In genomic region chr15:92391640-92392039, GRCh38 we compare ENCODE assay signal across 9 cellular contexts. TPM values are rescaled to one million over a fixed set of nuclear protein-coding genes. Genes with fewer than 3 reads are reported as not detected.
DNase-seq lines count a peak whose midpoint lies in the region; ATAC-seq and TF ChIP-seq lines count a peak whose summit lies in the region.
"Had no signal": no experiment of that assay in that cellular context is flagged by ENCODE, and none has a peak within 500 bp of the region (broad histone marks: within the 10 kb centered on the region; RNA-seq: fewer than 3 reads in every experiment).

No MANE protein-coding gene starts in this region.

- H3K27ac Mint-ChIP-seq in activated naive CD8-positive, alpha-beta T cell treated with anti-CD3 and anti-CD28 coated beads, Interleukin-2, amount 50 U/mL, for 24 hours = no peak overlapping the region

- H3K18ac ChIP-seq in mesendoderm (ENCODE audit: low read length) = no peak overlapping the region

- no peak overlapping the region for H2BK120ac ChIP-seq in mesendoderm (ENCODE audit: low read depth, low read length)

- TF ChIP-seq CTCF in HL-60 (IDR thresholded peaks at IDR 0.05; ENCODE audit: insufficient read depth, low read length) = peak; percentile 19

- no peak overlapping the region for H3K56ac ChIP-seq in mesendoderm (ENCODE audit: low read length)

- WGBS in mesendoderm (ENCODE audit: extremely low coverage, insufficient coverage, low lambda C conversion rate) = no CpG with 5 or more reads among the region's 4 CpGs

- H4K5ac ChIP-seq in mesendoderm (ENCODE audit: low read length) = no peak overlapping the region

- H3K27me3 ChIP-seq in HL-60 (ENCODE audit: insufficient read depth, poor library complexity, severe bottlenecking) (peaks cover 45% of the 10 kb centered on the region), mesendoderm (ENCODE audit: insufficient read depth, low read length, poor library complexity) (peaks cover 2% of the 10 kb centered on the region)

- no peak overlapping the region for H2AK5ac ChIP-seq in mesendoderm (ENCODE audit: low read length)

- peak; percentile 45 to 81 for DNase-seq in NCI-H524 (lab: John Stamatoyannopoulos, UW)
- DNase-seq in NCI-H524 treated with DMSO at 0.1 percent for 48 hours (lab: John Stamatoyannopoulos, UW) = no peak
- no peak for DNase-seq in HL-60 (ENCODE audit: low read depth in 1 of 2, low spot score in 1 of 2)
- DNase-seq in activated naive CD8-positive, alpha-beta T cell treated with anti-CD3 and anti-CD28 coated beads, Interleukin-2, amount 50 U/mL, for 24 hours = no peak
- DNase-seq in mesendoderm = peak; percentile 78
- no peak for DNase-seq in ureter (ENCODE audit: low spot score)
- no peak for DNase-seq in activated CD8-positive, alpha-beta memory T cell treated with anti-CD3 and anti-CD28 coated beads, Interleukin-2, amount 50 U/mL, for 4 hours

- H3K27ac ChIP-seq in HL-60 (replicated peaks) (no peak overlapping the region), mesendoderm (ENCODE audit: low read depth, low read length) (no peak overlapping the region)

- H2BK15ac ChIP-seq in mesendoderm (replicated peaks; ENCODE audit: low read depth) = no peak overlapping the region

- H3K4me3 Mint-ChIP-seq in activated naive CD8-positive, alpha-beta T cell treated with anti-CD3 and anti-CD28 coated beads, Interleukin-2, amount 50 U/mL, for 24 hours = no peak overlapping the region

- H3K9ac ChIP-seq in mesendoderm (ENCODE audit: low read length) = no peak overlapping the region

- no peaks in the 10 kb centered on the region for H3K9me3 Mint-ChIP-seq in activated naive CD8-positive, alpha-beta T cell treated with anti-CD3 and anti-CD28 coated beads, Interleukin-2, amount 50 U/mL, for 24 hours

- H3K27me3 Mint-ChIP-seq in activated naive CD8-positive, alpha-beta T cell treated with anti-CD3 and anti-CD28 coated beads, Interleukin-2, amount 50 U/mL, for 24 hours = peaks cover 56% of the 10 kb centered on the region

- no peak overlapping the region for H3K4me3 ChIP-seq in HL-60 (replicated peaks; ENCODE audit: insufficient read depth, low read length)
- H3K4me3 ChIP-seq in mesendoderm (ENCODE audit: low read length) = no peak overlapping the region

- H3K4ac ChIP-seq in mesendoderm (ENCODE audit: low read depth, low read length) = no peak overlapping the region

- no peaks in the 10 kb centered on the region for H3K4me1 ChIP-seq in mesendoderm (ENCODE audit: control insufficient read depth, low read depth, low read length)

- no peaks in the 10 kb centered on the region for H3K4me1 Mint-ChIP-seq in activated naive CD8-positive, alpha-beta T cell treated with anti-CD3 and anti-CD28 coated beads, Interleukin-2, amount 50 U/mL, for 24 hours

- H3K79me1 ChIP-seq in mesendoderm (ENCODE audit: low read length) = peaks cover 2% of the 10 kb centered on the region

- ATAC-seq in activated naive CD8-positive, alpha-beta T cell treated with anti-CD3 and anti-CD28 coated beads, Interleukin-2, amount 50 U/mL, for 24 hours = peak; percentile 50
- ATAC-seq in HG03520 (IDR thresholded peaks at IDR 0.05; ENCODE audit: unreplicated experiment) = no peak

- no peak overlapping the region for H3K23ac ChIP-seq in mesendoderm (ENCODE audit: low read length)

- H3K4me2 ChIP-seq in mesendoderm (ENCODE audit: low read length) = no peak overlapping the region

- no peaks in the 10 kb centered on the region for H3K79me2 ChIP-seq in mesendoderm (ENCODE audit: control insufficient read depth, insufficient read depth, low read length)

- no peak overlapping the region for H4K8ac ChIP-seq in mesendoderm (ENCODE audit: low read depth, low read length)

- H3K36me3 Mint-ChIP-seq in activated naive CD8-positive, alpha-beta T cell treated with anti-CD3 and anti-CD28 coated beads, Interleukin-2, amount 50 U/mL, for 24 hours (ENCODE audit: low read depth) = no peaks in the 10 kb centered on the region

- H2BK5ac ChIP-seq in mesendoderm (ENCODE audit: low read length) = no peak overlapping the region

- H3K36me3 ChIP-seq in mesendoderm (ENCODE audit: control insufficient read depth, insufficient read depth, low read length) = no peaks in the 10 kb centered on the region

RNA-seq across cellular contexts. Expression of gene ST8SIA2, which starts 2.0 kb away (rescaled TPM):
- 4.9 TPM for polyA plus RNA-seq in mesendoderm (2013, experiment 1 of 2)
- polyA plus RNA-seq in mesendoderm (2013, experiment 2 of 2) = 4.6 TPM
- total RNA-seq in ureter = not detected
- total RNA-seq: pulmonary artery endothelial cell had no signal

Comparison
In these comparisons a context has a peak if more than half of its experiments do, and no peak if none do; other contexts are left out.
1. DNase-seq: peak in NCI-H524 (2 of 2) and mesendoderm (single experiment); none in NCI-H524 treated with DMSO at 0.1 percent for 48 hours (single experiment), HL-60 (0 of 2), activated naive CD8-positive, alpha-beta T cell treated with anti-CD3 and anti-CD28 coated beads, Interleukin-2, amount 50 U/mL, for 24 hours (single experiment), ureter (single experiment) and activated CD8-positive, alpha-beta memory T cell treated with anti-CD3 and anti-CD28 coated beads, Interleukin-2, amount 50 U/mL, for 4 hours (single experiment).